Comparison of ENCODE assay signal across 21 cellular contexts in genomic region chr7:68441610-68442009, GRCh38.
"Had no signal": no experiment of that assay in that cellular context is flagged by ENCODE, and none has a peak within 500 bp of the region (broad histone marks: within the 10 kb centered on the region; RNA-seq: fewer than 3 reads in every experiment).

No MANE protein-coding gene starts in this region.

- DNase-seq: colonic mucosa; dermis blood vessel endothelial cell; esophagus squamous epithelium; foreskin keratinocyte; head of caudate nucleus; hippocampal formation; left colon; left ventricle myocardium superior; mesenchymal stem cell; naive thymus-derived CD4-positive, alpha-beta T cell; posterior cingulate gyrus; sigmoid colon; stimulated activated naive CD4-positive, alpha-beta T cell; stomach; substantia nigra; transverse colon had no signal

- H3K36me3 ChIP-seq: colonic mucosa, esophagus squamous epithelium, neutrophil, right atrium auricular region, sigmoid colon, stomach, thoracic aorta, transverse colon had no signal

- H3K4me1 ChIP-seq: colonic mucosa, esophagus squamous epithelium, foreskin keratinocyte, right atrium auricular region, sigmoid colon, stomach, transverse colon had no signal

- H3K27me3 ChIP-seq: colonic mucosa, esophagus squamous epithelium, foreskin keratinocyte, neutrophil, right atrium auricular region, sigmoid colon, stomach, transverse colon had no signal

- H3K27ac ChIP-seq: colonic mucosa, esophagus squamous epithelium, foreskin keratinocyte, neutrophil, right atrium auricular region, sigmoid colon, skin epidermis, stomach, thoracic aorta, transverse colon had no signal

- H3K4me3 ChIP-seq: colonic mucosa, esophagus squamous epithelium, lung, right atrium auricular region, sigmoid colon, skin epidermis, stomach, thoracic aorta, transverse colon had no signal

- H3K9me3 ChIP-seq: colonic mucosa, esophagus squamous epithelium, right atrium auricular region, thoracic aorta had no signal

- ATAC-seq: foreskin keratinocyte; left colon; left ventricle myocardium superior; naive thymus-derived CD4-positive, alpha-beta T cell had no signal
